In the genomic region with DNA sequence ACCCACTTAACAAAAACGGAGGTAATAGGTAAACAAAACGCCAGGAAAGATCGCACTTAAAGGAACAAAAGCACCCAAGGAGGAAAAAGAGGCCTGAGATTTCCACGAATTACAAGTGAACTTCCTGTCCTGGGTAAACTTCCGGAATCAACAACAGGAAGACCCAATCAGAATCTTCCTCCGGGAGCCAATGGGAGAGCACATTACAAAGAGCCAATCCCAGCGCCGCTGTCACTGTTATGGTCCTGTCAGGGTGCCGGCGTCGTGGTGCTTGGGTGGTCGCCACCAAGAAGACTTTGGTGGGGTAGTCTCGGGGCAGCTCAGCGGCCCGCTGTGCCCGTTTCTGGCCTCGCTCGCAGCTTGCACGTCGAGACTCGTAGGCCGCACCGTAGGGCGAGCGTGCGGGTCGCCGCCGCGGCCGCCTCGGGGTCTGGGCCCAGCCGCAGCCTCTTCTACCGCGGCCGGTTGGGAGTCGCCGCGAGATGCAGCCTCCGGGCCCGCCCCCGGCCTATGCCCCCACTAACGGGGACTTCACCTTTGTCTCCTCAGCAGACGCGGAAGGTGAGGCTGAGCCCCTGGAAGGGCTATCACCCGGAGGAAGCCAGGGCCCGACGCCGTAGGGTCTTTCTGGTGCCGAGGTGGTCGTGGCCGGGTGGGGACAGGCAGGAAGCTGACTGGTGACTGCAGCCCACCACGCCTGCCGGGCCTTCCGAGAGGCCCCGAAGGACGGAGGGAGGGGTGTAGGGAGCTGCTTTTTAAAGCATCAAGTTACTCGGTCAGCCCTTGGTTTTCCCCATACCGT, we compare ENCODE assay signal across 8 cellular contexts. TPM values are rescaled to one million over a fixed set of nuclear protein-coding genes. Genes with fewer than 3 reads are reported as not detected.
DNase-seq lines count a peak whose midpoint lies in the region; ATAC-seq, FAIRE-seq and TF ChIP-seq lines count a peak whose summit lies in the region.

A gene (plus strand): TSS at position 231 of the 802 bp plus-strand sequence. CDS start 252 bp downstream, at position 483.

- peak within 1 kb of the TSS; percentile 16 for H3K27ac ChIP-seq in OCI-LY7 (ENCODE audit: low read depth, low read length, poor library complexity, severe bottlenecking)

- no peaks in the 10 kb centered on the region for H3K27me3 ChIP-seq in mononuclear cell (ENCODE audit: insufficient read depth, low read length)

- no peaks in the 10 kb centered on the region for H3K9me3 ChIP-seq in OCI-LY7 (ENCODE audit: low read length)
- no peaks in the 10 kb centered on the region for H3K9me3 ChIP-seq in mononuclear cell (ENCODE audit: low read depth, low read length)

- CTCF ChIA-PET in OCI-LY7 (lab: Charles Lee; ENCODE audit: unreplicated experiment): no interaction called here

- FAIRE-seq in D721Med (lab: Jason Lieb, UNC): peak; percentile 81

- H2AFZ ChIP-seq in OCI-LY7 (ENCODE audit: low read length): peak within 1 kb of the TSS; percentile 98

- H3K4me3 ChIP-seq in OCI-LY7 (ENCODE audit: low read depth, low read length, poor library complexity, severe bottlenecking) (peak within 1 kb of the TSS; percentile 93), epithelial cell of esophagus (ENCODE audit: low read length) (peak within 1 kb of the TSS; percentile 97), mononuclear cell (ENCODE audit: low read length) (peak within 1 kb of the TSS; percentile 91)

- peaks cover 14% of the 10 kb centered on the region for H3K4me1 ChIP-seq in OCI-LY7 (ENCODE audit: insufficient read depth, low read length, poor library complexity, severe bottlenecking)
- H3K4me1 ChIP-seq in mononuclear cell (ENCODE audit: insufficient read depth, low read length): peaks cover 38% of the 10 kb centered on the region

- ATAC-seq in GM21526 (IDR thresholded peaks at IDR 0.05; ENCODE audit: low FRiP score, unreplicated experiment): peak; percentile 98

- peaks cover 9% of the 10 kb centered on the region for H3K36me3 ChIP-seq in OCI-LY7 (ENCODE audit: insufficient read depth, low read length)

- H4K20me1 ChIP-seq in OCI-LY7 (ENCODE audit: insufficient read depth, low read length): no peaks in the 10 kb centered on the region

- no peaks in the 10 kb centered on the region for H3K9me2 ChIP-seq in OCI-LY7 (ENCODE audit: insufficient read depth, low read length)

- POLR2A ChIA-PET in OCI-LY7 (lab: Charles Lee): interaction anchor here (1.5 kb wide), 1 partner anchor 238 kb away, joined by 4 read pairs; a partner anchor contains a TSS

- peak within 1 kb of the TSS; percentile 97 for H3K4me2 ChIP-seq in OCI-LY7 (ENCODE audit: low read length)

- H3K79me2 ChIP-seq in OCI-LY7 (ENCODE audit: insufficient read depth, low read depth, low read length): peaks cover 18% of the 10 kb centered on the region

- no peak for TF ChIP-seq CTCF in D721Med (IDR thresholded peaks at IDR 0.05; ENCODE audit: insufficient read depth, missing control alignments)
- no peak for TF ChIP-seq CTCF in OCI-LY7 (conservative IDR thresholded peaks at IDR 0.05; ENCODE audit: low read length)
- no peak for TF ChIP-seq CTCF in epithelial cell of esophagus (IDR thresholded peaks at IDR 0.05; ENCODE audit: insufficient read depth, low read depth, low read length, missing control alignments)

- no TSS peak for BruUV-seq in OCI-LY7 (replicated peaks; lab: Mats Ljungman, UMichigan)

- intact Hi-C loops in OCI-LY7 (cut with micrococcal nuclease; ENCODE audit: unreplicated experiment): loop anchor here (5.0 kb wide), 1 partner anchor 79 kb away; a partner anchor contains a TSS

- peak; percentile 98 for DNase-seq in D721Med (ENCODE audit: insufficient read length, low spot score)
- DNase-seq in HuH-7.5 (ENCODE audit: low spot score): peak; percentile 97
- peak; percentile 94 for DNase-seq in OCI-LY7 (ENCODE audit: low spot score)
- DNase-seq in activated T-cell treated with anti-CD3 and anti-CD28 coated beads for 1 hour (ENCODE audit: low read depth): peak; percentile 83
- DNase-seq in epithelial cell of esophagus (ENCODE audit: low read depth): peak; percentile 91
- peak; percentile 72 to 82 for DNase-seq in stimulated activated CD8-positive, alpha-beta memory T cell treated with anti-CD3 and anti-CD28 coated beads, Interleukin-4, amount 100 ng/mL, for 1 hour (ENCODE audit: low read depth in 2 of 2, low spot score in 1 of 2)

RNA-seq across cellular contexts. Expression of the gene that starts here (rescaled TPM):
- 5.4 and 8.6 TPM in 2 replicates for total RNA-seq in OCI-LY7 (2014; rRNA removed; shearing (Covaris generic))
- total RNA-seq in OCI-LY7 (2022) (28.3 and 29.6 TPM in 2 replicates), mononuclear cell (15.3 TPM)

Comparison
In these comparisons a context has a peak if more than half of its experiments do, and no peak if none do; other contexts are left out.
1. Peak in every context shown above with its lines: DNase-seq, ATAC-seq, H3K4me3 ChIP-seq and H3K27ac ChIP-seq.